In the genomic region with DNA sequence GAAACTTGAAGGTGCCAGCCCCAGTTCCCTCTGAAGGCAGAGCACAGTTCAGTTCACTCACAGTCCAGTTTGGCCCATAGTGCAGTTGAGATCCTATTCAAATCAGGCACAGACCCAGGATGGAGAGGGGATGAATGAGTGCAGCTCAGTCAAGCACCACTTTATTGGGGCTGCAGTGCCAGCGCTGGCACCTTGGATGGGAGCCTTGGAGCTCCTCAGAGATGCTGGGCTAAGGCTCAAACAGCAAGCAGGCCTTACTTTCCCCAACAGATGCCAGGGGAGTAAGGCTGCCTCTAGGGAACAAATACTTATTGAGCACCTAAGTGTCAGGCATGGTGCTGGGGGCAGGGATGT, we compare ENCODE assay signal across 17 cellular contexts.
A peak's percentile ranks its signal among the peaks of the same experiment; 100 is the strongest.
DNase-seq lines count a peak whose midpoint lies in the region; ATAC-seq and TF ChIP-seq lines count a peak whose summit lies in the region.
"Had no signal": no experiment of that assay in that cellular context is flagged by ENCODE, and none has a peak within 500 bp of the region (broad histone marks: within the 10 kb centered on the region; RNA-seq: fewer than 3 reads in every experiment).

No MANE protein-coding gene starts in this region.

- H3K4me2 ChIP-seq in GM23338 = no peak overlapping the region
- H3K4me2 ChIP-seq in smooth muscle cell = no peak overlapping the region

- no peaks in the 10 kb centered on the region for H3K9me2 ChIP-seq in GM23338 (ENCODE audit: insufficient read depth)

- no peak overlapping the region for H3K27ac ChIP-seq in GM23338 (ENCODE audit: low read depth)
- H3K27ac ChIP-seq in smooth muscle cell (ENCODE audit: low read depth) = no peak overlapping the region
- H3K27ac ChIP-seq: C4-2B, GM23248 had no signal

- H3K4me1 ChIP-seq in GM23338 (ENCODE audit: insufficient read depth) = no peaks in the 10 kb centered on the region
- H3K4me1 ChIP-seq in smooth muscle cell (ENCODE audit: low read depth) = no peaks in the 10 kb centered on the region

- ATAC-seq in SK-N-SH treated with all-trans-retinoic acid at 6 μM for 48 hours (no peak), GM23338 (no peak)
- ATAC-seq: CD8-positive, alpha-beta T cell; K562 had no signal

- no peak overlapping the region for H3K27ac Mint-ChIP-seq in GM23338
- H3K27ac Mint-ChIP-seq: CD8-positive, alpha-beta T cell had no signal

- H3F3A ChIP-seq in GM23338 (replicated peaks; ENCODE audit: low read depth) = no peaks in the 10 kb centered on the region
- no peaks in the 10 kb centered on the region for H3F3A ChIP-seq in smooth muscle cell (ENCODE audit: low read depth)

- DNase-seq in Ammon's horn (ENCODE audit: low spot score) (peak; percentile 72), D341Med (ENCODE audit: low spot score) (peak; percentile 8), globus pallidus (ENCODE audit: low spot score) (peak; percentile 47), pons (ENCODE audit: low spot score) (peak; percentile 34), GM23338 (ENCODE audit: low spot score) (no peak), smooth muscle cell (lab: John Stamatoyannopoulos, UW; ENCODE audit: unreplicated experiment) (no peak)
- DNase-seq: ACHN; Calu3; CD8-positive, alpha-beta T cell; DMS 273 treated with DMSO at 0.1 percent for 48 hours; GDM1; GM23248; HCEC 1CT; IMR-90 had no signal

- H3K79me2 ChIP-seq in GM23338 (replicated peaks; ENCODE audit: insufficient read depth) (no peaks in the 10 kb centered on the region), smooth muscle cell (ENCODE audit: low read depth) (no peaks in the 10 kb centered on the region)

- no peak overlapping the region for H2AFZ ChIP-seq in GM23338
- H2AFZ ChIP-seq in smooth muscle cell (ENCODE audit: low read depth) = no peak overlapping the region
- H2AFZ ChIP-seq: GM23248 had no signal

- H3K4me3 ChIP-seq in GM23338 (no peak overlapping the region), smooth muscle cell (no peak overlapping the region)
- H3K4me3 ChIP-seq: GM23248, K562 had no signal

- H3K27me3 ChIP-seq in GM23338 (ENCODE audit: insufficient read depth) (no peaks in the 10 kb centered on the region), smooth muscle cell (ENCODE audit: low read depth) (peaks cover 12% of the 10 kb centered on the region)

- H4K20me1 ChIP-seq in GM23338 (replicated peaks; ENCODE audit: insufficient read depth) = no peaks in the 10 kb centered on the region
- H4K20me1 ChIP-seq in smooth muscle cell (ENCODE audit: low read depth) = no peaks in the 10 kb centered on the region

- WGBS in smooth muscle cell (ENCODE audit: low lambda C conversion rate) = 95% methylated on average over 1 of the region's 1 CpG

- H3K36me3 ChIP-seq in GM23338 (ENCODE audit: insufficient read depth) = no peaks in the 10 kb centered on the region
- no peaks in the 10 kb centered on the region for H3K36me3 ChIP-seq in smooth muscle cell (ENCODE audit: low read depth)

- no peak for TF ChIP-seq CTCF in GM23338 (conservative IDR thresholded peaks at IDR 0.05; ENCODE audit: low read depth in 2 of 2)
- TF ChIP-seq CTCF in smooth muscle cell (IDR thresholded peaks at IDR 0.05; ENCODE audit: borderline replicate concordance, insufficient read depth, poor library complexity, severe bottlenecking) = no peak

- H3K4me3 Mint-ChIP-seq in GM23338 = no peak overlapping the region
- H3K4me3 Mint-ChIP-seq: CD8-positive, alpha-beta T cell had no signal

- H3K27me3 Mint-ChIP-seq in GM23338 (ENCODE audit: insufficient read depth, low read depth, poor library complexity) = peaks cover 4% of the 10 kb centered on the region

- no peaks in the 10 kb centered on the region for H3K36me3 Mint-ChIP-seq in GM23338 (ENCODE audit: low read depth)
- H3K36me3 Mint-ChIP-seq: CD8-positive, alpha-beta T cell had no signal

- no peaks in the 10 kb centered on the region for H3K9me3 ChIP-seq in smooth muscle cell (replicated peaks; ENCODE audit: low read depth)

- H3K4me1 Mint-ChIP-seq in GM23338 = peaks cover 11% of the 10 kb centered on the region; the same call in 2 of the 3 replicates

- H3K9ac ChIP-seq in smooth muscle cell (ENCODE audit: low read depth) = no peak overlapping the region
- H3K9ac ChIP-seq: GM23248 had no signal

- H3K9me3 Mint-ChIP-seq in GM23338 = no peaks in the 10 kb centered on the region
- H3K9me3 Mint-ChIP-seq: CD8-positive, alpha-beta T cell had no signal

TF ChIP-seq in SK-N-SH treated with all-trans-retinoic acid at 6 μM for 48 hours, 23 proteins besides CTCF, POLR2A, EP300 and RAD21 (continues in another document):
- TF ChIP-seq ZFP30 (CRISPR knock-in tag; IDR thresholded peaks at IDR 0.05) (no peak), ZNF8 (CRISPR knock-in tag; IDR thresholded peaks at IDR 0.05) (no peak), ESRRG (CRISPR knock-in tag; IDR thresholded peaks at IDR 0.05) (no peak), BACH2 (CRISPR knock-in tag; IDR thresholded peaks at IDR 0.05; ENCODE audit: borderline replicate concordance) (no peak), CSDC2 (CRISPR knock-in tag; IDR thresholded peaks at IDR 0.05) (no peak), ZC3H10 (CRISPR knock-in tag; IDR thresholded peaks at IDR 0.05) (no peak), GLIS3 (CRISPR knock-in tag; IDR thresholded peaks at IDR 0.05) (no peak), OSR1 (CRISPR knock-in tag; IDR thresholded peaks at IDR 0.05) (no peak)
- TF ChIP-seq, protein P1, sequence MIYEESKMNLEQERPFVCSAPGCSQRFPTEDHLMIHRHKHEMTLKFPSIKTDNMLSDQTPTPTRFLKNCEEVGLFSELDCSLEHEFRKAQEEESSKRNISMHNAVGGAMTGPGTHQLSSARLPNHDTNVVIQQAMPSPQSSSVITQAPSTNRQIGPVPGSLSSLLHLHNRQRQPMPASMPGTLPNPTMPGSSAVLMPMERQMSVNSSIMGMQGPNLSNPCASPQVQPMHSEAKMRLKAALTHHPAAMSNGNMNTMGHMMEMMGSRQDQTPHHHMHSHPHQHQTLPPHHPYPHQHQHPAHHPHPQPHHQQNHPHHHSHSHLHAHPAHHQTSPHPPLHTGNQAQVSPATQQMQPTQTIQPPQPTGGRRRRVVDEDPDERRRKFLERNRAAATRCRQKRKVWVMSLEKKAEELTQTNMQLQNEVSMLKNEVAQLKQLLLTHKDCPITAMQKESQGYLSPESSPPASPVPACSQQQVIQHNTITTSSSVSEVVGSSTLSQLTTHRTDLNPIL (CRISPR knock-in tag; IDR thresholded peaks at IDR 0.05; ENCODE audit: low read depth) = no peak
- TF ChIP-seq, protein P2, sequence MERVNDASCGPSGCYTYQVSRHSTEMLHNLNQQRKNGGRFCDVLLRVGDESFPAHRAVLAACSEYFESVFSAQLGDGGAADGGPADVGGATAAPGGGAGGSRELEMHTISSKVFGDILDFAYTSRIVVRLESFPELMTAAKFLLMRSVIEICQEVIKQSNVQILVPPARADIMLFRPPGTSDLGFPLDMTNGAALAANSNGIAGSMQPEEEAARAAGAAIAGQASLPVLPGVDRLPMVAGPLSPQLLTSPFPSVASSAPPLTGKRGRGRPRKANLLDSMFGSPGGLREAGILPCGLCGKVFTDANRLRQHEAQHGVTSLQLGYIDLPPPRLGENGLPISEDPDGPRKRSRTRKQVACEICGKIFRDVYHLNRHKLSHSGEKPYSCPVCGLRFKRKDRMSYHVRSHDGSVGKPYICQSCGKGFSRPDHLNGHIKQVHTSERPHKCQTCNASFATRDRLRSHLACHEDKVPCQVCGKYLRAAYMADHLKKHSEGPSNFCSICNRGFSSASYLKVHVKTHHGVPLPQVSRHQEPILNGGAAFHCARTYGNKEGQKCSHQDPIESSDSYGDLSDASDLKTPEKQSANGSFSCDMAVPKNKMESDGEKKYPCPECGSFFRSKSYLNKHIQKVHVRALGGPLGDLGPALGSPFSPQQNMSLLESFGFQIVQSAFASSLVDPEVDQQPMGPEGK (CRISPR knock-in tag; IDR thresholded peaks at IDR 0.05; ENCODE audit: borderline replicate concordance) = no peak

TF ChIP-seq in GM23338, 12 proteins besides CTCF, POLR2A, EP300 and RAD21 (continues in another document):
- no peak for TF ChIP-seq NANOG (IDR thresholded peaks at IDR 0.05; ENCODE audit: borderline replicate concordance)
- no peak for TF ChIP-seq STAT1 (IDR thresholded peaks at IDR 0.05; ENCODE audit: unreplicated experiment)
- TF ChIP-seq, protein P3, sequence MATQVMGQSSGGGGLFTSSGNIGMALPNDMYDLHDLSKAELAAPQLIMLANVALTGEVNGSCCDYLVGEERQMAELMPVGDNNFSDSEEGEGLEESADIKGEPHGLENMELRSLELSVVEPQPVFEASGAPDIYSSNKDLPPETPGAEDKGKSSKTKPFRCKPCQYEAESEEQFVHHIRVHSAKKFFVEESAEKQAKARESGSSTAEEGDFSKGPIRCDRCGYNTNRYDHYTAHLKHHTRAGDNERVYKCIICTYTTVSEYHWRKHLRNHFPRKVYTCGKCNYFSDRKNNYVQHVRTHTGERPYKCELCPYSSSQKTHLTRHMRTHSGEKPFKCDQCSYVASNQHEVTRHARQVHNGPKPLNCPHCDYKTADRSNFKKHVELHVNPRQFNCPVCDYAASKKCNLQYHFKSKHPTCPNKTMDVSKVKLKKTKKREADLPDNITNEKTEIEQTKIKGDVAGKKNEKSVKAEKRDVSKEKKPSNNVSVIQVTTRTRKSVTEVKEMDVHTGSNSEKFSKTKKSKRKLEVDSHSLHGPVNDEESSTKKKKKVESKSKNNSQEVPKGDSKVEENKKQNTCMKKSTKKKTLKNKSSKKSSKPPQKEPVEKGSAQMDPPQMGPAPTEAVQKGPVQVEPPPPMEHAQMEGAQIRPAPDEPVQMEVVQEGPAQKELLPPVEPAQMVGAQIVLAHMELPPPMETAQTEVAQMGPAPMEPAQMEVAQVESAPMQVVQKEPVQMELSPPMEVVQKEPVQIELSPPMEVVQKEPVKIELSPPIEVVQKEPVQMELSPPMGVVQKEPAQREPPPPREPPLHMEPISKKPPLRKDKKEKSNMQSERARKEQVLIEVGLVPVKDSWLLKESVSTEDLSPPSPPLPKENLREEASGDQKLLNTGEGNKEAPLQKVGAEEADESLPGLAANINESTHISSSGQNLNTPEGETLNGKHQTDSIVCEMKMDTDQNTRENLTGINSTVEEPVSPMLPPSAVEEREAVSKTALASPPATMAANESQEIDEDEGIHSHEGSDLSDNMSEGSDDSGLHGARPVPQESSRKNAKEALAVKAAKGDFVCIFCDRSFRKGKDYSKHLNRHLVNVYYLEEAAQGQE (IDR thresholded peaks at IDR 0.05; ENCODE audit: unreplicated experiment) = no peak
- TF ChIP-seq CREB1 (CRISPR knock-in tag; IDR thresholded peaks at IDR 0.05; ENCODE audit: low read depth) = no peak
- TF ChIP-seq ZNF114 (CRISPR knock-in tag; IDR thresholded peaks at IDR 0.05) = no peak
- TF ChIP-seq EZH2phosphoT487 (IDR thresholded peaks at IDR 0.05; ENCODE audit: unreplicated experiment) = no peak

Comparison
In these comparisons a context has a peak if more than half of its experiments do, and no peak if none do; other contexts are left out.
1. DNase-seq: peak in Ammon's horn (single experiment), D341Med (single experiment), globus pallidus (single experiment) and pons (single experiment); none in GM23338 (single experiment) and smooth muscle cell (single experiment).